20 cellular contexts compared by ENCODE assay signal in genomic region chr2:156019341-156019740, GRCh38.
A peak's percentile ranks its signal among the peaks of the same experiment; 100 is the strongest.
DNase-seq lines count a peak whose midpoint lies in the region; ATAC-seq, FAIRE-seq and TF ChIP-seq lines count a peak whose summit lies in the region.
"Had no signal": no experiment of that assay in that cellular context is flagged by ENCODE, and none has a peak within 500 bp of the region (broad histone marks: within the 10 kb centered on the region; RNA-seq: fewer than 3 reads in every experiment).

No MANE protein-coding gene starts in this region.

- H3K9me3 ChIP-seq in HepG2 (ENCODE audit: low read length) (no peaks in the 10 kb centered on the region), right lobe of liver (no peaks in the 10 kb centered on the region), T-helper 17 cell (ENCODE audit: control insufficient read depth, low read length, poor library complexity, severe bottlenecking) (no peaks in the 10 kb centered on the region)
- H3K9me3 ChIP-seq: A549; BLaER1 treated with 17β-estradiol and CSF1 and Interleukin-3, amounts not matched to agents 10 nM and 100 nM; Caco-2 had no signal

- TF ChIP-seq CTCF in HepG2 (CRISPR knock-in tag; IDR thresholded peaks at IDR 0.05) = no peak
- no peak for TF ChIP-seq CTCF in right lobe of liver (IDR thresholded peaks at IDR 0.05)

- TF ChIP-seq POLR2A in HepG2 (IDR thresholded peaks at IDR 0.05; ENCODE audit: insufficient read depth in 1 of 2, low read depth in 2 of 2, low read length in 2 of 2) (no peak), right lobe of liver (IDR thresholded peaks at IDR 0.05) (no peak)

- 37% methylated on average over 2 of the region's 2 CpGs for WGBS in HepG2 (ENCODE audit: low lambda C conversion rate)
- 86% methylated on average over 2 of the region's 2 CpGs for WGBS in right lobe of liver (ENCODE audit: insufficient coverage, low coverage, low lambda C conversion rate, missing lambda C conversion rate)

- TF ChIP-seq EP300 in HepG2 (IDR thresholded peaks at IDR 0.05; ENCODE audit: low read depth in 2 of 2, low read length in 2 of 2) (no peak), HepG2 (CRISPR knock-in tag; IDR thresholded peaks at IDR 0.05; ENCODE audit: borderline replicate concordance) (no peak)

- ATAC-seq in HepG2 (no peak), right lobe of liver (no peak), T-helper 17 cell (no peak), HG03469 (IDR thresholded peaks at IDR 0.05; ENCODE audit: unreplicated experiment) (no peak)
- ATAC-seq: A549; CD8-positive, alpha-beta T cell had no signal

- H3K4me1 ChIP-seq in HepG2 (ENCODE audit: insufficient read depth, low read length) (no peaks in the 10 kb centered on the region), right lobe of liver (no peaks in the 10 kb centered on the region)
- H3K4me1 ChIP-seq: A549 had no signal

- no peak overlapping the region for H3K9ac ChIP-seq in HepG2 (ENCODE audit: insufficient read depth, low read depth, low read length)
- H3K9ac ChIP-seq: BLaER1 treated with 17β-estradiol and CSF1 and Interleukin-3, amounts not matched to agents 10 nM and 100 nM had no signal

- intact Hi-C loops in HepG2 (cut with micrococcal nuclease; ENCODE audit: unreplicated experiment) (no loop called here), right lobe of liver (cut with DNase I) (no loop called here)

- CTCF ChIA-PET in HepG2 (lab: Yijun Ruan, JAX; ENCODE audit: low intra/inter-chr PET ratio, low total read pairs) = no interaction called here

- H3K4me1 Mint-ChIP-seq in T-helper 17 cell = no peaks in the 10 kb centered on the region
- H3K4me1 Mint-ChIP-seq: B cell had no signal

- no peaks in the 10 kb centered on the region for H4K20me1 ChIP-seq in HepG2 (ENCODE audit: insufficient read depth, low read length)
- H4K20me1 ChIP-seq: BLaER1 treated with 17β-estradiol and CSF1 and Interleukin-3, amounts not matched to agents 10 nM and 100 nM had no signal

- no peak overlapping the region for H2AFZ ChIP-seq in HepG2 (ENCODE audit: low read length)

- no peak overlapping the region for H3K4me3 ChIP-seq in HepG2 (replicated peaks in 1 of 3; ENCODE audit: insufficient read depth in 1 of 3, low read depth in 2 of 3, low read length in 3 of 3)
- no peak overlapping the region for H3K4me3 ChIP-seq in right lobe of liver
- H3K4me3 ChIP-seq: A549; BLaER1 treated with 17β-estradiol and CSF1 and Interleukin-3, amounts not matched to agents 10 nM and 100 nM had no signal

- in situ Hi-C loops in HepG2 (cut with HindIII; ENCODE audit: extremely low pct_ligation_motif_present, low pct_unique_long_range_greater_than_20kb) = no loop called here

- H3K27me3 ChIP-seq in HepG2 (ENCODE audit: control insufficient read depth in 1 of 2, insufficient read depth in 2 of 2, low read length in 2 of 2) (no peaks in the 10 kb centered on the region), right lobe of liver (no peaks in the 10 kb centered on the region)
- H3K27me3 ChIP-seq: BLaER1 treated with 17β-estradiol and CSF1 and Interleukin-3, amounts not matched to agents 10 nM and 100 nM had no signal

- H3K79me2 ChIP-seq in HepG2 (ENCODE audit: insufficient read depth, low read length) = no peaks in the 10 kb centered on the region

- BruUV-seq in HepG2 (replicated peaks; lab: Mats Ljungman, UMichigan) = no TSS peak

- FAIRE-seq in HepG2 (lab: Jason Lieb, UNC) (no peak), colon (lab: Jason Lieb, UNC) (peak; percentile 78)
- FAIRE-seq: A549, D721Med, GM12891, GM18507 had no signal

- no peaks in the 10 kb centered on the region for H3K36me3 ChIP-seq in HepG2 (replicated peaks in 1 of 2; ENCODE audit: control insufficient read depth in 1 of 2, insufficient read depth in 2 of 2, low read length in 2 of 2)
- H3K36me3 ChIP-seq in right lobe of liver = no peaks in the 10 kb centered on the region
- H3K36me3 ChIP-seq: BLaER1 treated with 17β-estradiol and CSF1 and Interleukin-3, amounts not matched to agents 10 nM and 100 nM had no signal

- H3K27ac Mint-ChIP-seq in T-helper 17 cell = no peak overlapping the region
- H3K27ac Mint-ChIP-seq: B cell; CD4-positive, alpha-beta T cell; CD8-positive, alpha-beta T cell had no signal

- TF ChIP-seq RAD21 in HepG2 (CRISPR knock-in tag; IDR thresholded peaks at IDR 0.05) = no peak

- peaks cover 24% of the 10 kb centered on the region for H3K27me3 Mint-ChIP-seq in T-helper 17 cell
- H3K27me3 Mint-ChIP-seq: B cell; CD4-positive, alpha-beta T cell had no signal

- no peak overlapping the region for H3K27ac ChIP-seq in HepG2 (ENCODE audit: extremely low read length, insufficient read depth, low read length)
- H3K27ac ChIP-seq in right lobe of liver = no peak overlapping the region
- H3K27ac ChIP-seq: 22Rv1; A549; BLaER1 treated with 17β-estradiol and CSF1 and Interleukin-3, amounts not matched to agents 10 nM and 100 nM; C4-2B had no signal

- no peak overlapping the region for H3K4me3 Mint-ChIP-seq in T-helper 17 cell
- H3K4me3 Mint-ChIP-seq: B cell; CD4-positive, alpha-beta T cell; CD8-positive, alpha-beta T cell had no signal

- H3K4me2 ChIP-seq in HepG2 (ENCODE audit: low read depth, low read length) = no peak overlapping the region
- H3K4me2 ChIP-seq: A549; BLaER1 treated with 17β-estradiol and CSF1 and Interleukin-3, amounts not matched to agents 10 nM and 100 nM had no signal

- H3K36me3 Mint-ChIP-seq in T-helper 17 cell (ENCODE audit: low read depth) = no peaks in the 10 kb centered on the region
- H3K36me3 Mint-ChIP-seq: CD8-positive, alpha-beta T cell had no signal

- POLR2A ChIA-PET in HepG2 (lab: Yijun Ruan, JAX) = no interaction called here

- DNase-seq in HepG2 (ENCODE audit: low spot score) (no peak), right lobe of liver (no peak), T-helper 17 cell (no peak)
- DNase-seq: AML-193; Caco-2; Calu3; CD4-positive, alpha-beta T cell; CD8-positive, alpha-beta T cell; DMS79 treated with DMSO at 0.1 percent for 48 hours; GF-D8 had no signal

TF ChIP-seq in HepG2, 621 proteins besides CTCF, POLR2A, EP300 and RAD21:
- no peak for TF ChIP-seq SSRP1 (CRISPR knock-in tag; IDR thresholded peaks at IDR 0.05)
- TF ChIP-seq MAFF (IDR thresholded peaks at IDR 0.05; ENCODE audit: low read depth, low read length) = peak; percentile 55; the same call in 1 of the 2 replicates
- TF ChIP-seq MAFK (conservative IDR thresholded peaks at IDR 0.05 in 1 of 2, IDR thresholded peaks at IDR 0.05 in 1 of 2; ENCODE audit: low read length in 2 of 2) = peak; percentile 70
- no peak for TF ChIP-seq KAT7 (CRISPR knock-in tag; IDR thresholded peaks at IDR 0.05; ENCODE audit: borderline replicate concordance)
